ENCODE assay signal across 27 cellular contexts in genomic region chr3:11678735-11679134, GRCh38.
"Had no signal": no experiment of that assay in that cellular context is flagged by ENCODE, and none has a peak within 500 bp of the region (broad histone marks: within the 10 kb centered on the region; RNA-seq: fewer than 3 reads in every experiment).

No MANE protein-coding gene starts in this region.

- H3K36me3 Mint-ChIP-seq: activated naive CD8-positive, alpha-beta T cell treated with anti-CD3 and anti-CD28 coated beads, Interleukin-2, amount 10 ng/mL, durations not matched to agents 7 days and 5 days had no signal

- H3K36me3 ChIP-seq: adrenal gland, breast epithelium, MG63 had no signal

- H3K4me1 ChIP-seq: adrenal gland, breast epithelium had no signal

- H3K4me3 Mint-ChIP-seq: activated CD8-positive, alpha-beta T cell treated with anti-CD3 and anti-CD28 coated beads, Interleukin-2, amount 10 ng/mL, durations not matched to agents 7 days and 5 days; activated naive CD8-positive, alpha-beta T cell treated with anti-CD3 and anti-CD28 coated beads, Interleukin-2, amount 10 ng/mL, durations not matched to agents 7 days and 5 days; T-helper 17 cell; WTC11 had no signal

- H3K9me3 ChIP-seq: adrenal gland, breast epithelium, MG63 had no signal

- H3K27ac Mint-ChIP-seq: activated CD8-positive, alpha-beta T cell treated with anti-CD3 and anti-CD28 coated beads, Interleukin-2, amount 10 ng/mL, durations not matched to agents 7 days and 5 days; activated naive CD8-positive, alpha-beta T cell treated with anti-CD3 and anti-CD28 coated beads, Interleukin-2, amount 10 ng/mL, durations not matched to agents 7 days and 5 days; T-helper 17 cell; WTC11 had no signal

- H3K9me3 Mint-ChIP-seq: activated naive CD8-positive, alpha-beta T cell treated with anti-CD3 and anti-CD28 coated beads, Interleukin-2, amount 10 ng/mL, durations not matched to agents 7 days and 5 days; WTC11 had no signal

- DNase-seq: activated CD4-positive, alpha-beta T cell treated with anti-CD3 and anti-CD28 coated beads for 48 hours; activated CD4-positive, alpha-beta T cell treated with anti-CD3 and anti-CD28 coated beads, Interleukin-2, amount 50 U/mL, for 4 hours; activated CD4-positive, CD25-positive, alpha-beta regulatory T cell treated with anti-CD3 and anti-CD28 coated beads, Interleukin-2, amount 50 U/mL, for 72 hours; activated CD8-positive, alpha-beta memory T cell treated with anti-CD3 and anti-CD28 coated beads, Interleukin-2, amount 50 U/mL, for 48 hours; activated CD8-positive, alpha-beta T cell treated with anti-CD3 and anti-CD28 coated beads, Interleukin-2, amount 10 ng/mL, durations not matched to agents 7 days and 5 days; activated naive CD4-positive, alpha-beta T cell treated with anti-CD3 and anti-CD28 coated beads, Interleukin-2, amount 50 U/mL, for 16 hours; activated naive CD8-positive, alpha-beta T cell treated with anti-CD3 and anti-CD28 coated beads, Interleukin-2, amount 10 ng/mL, durations not matched to agents 7 days and 5 days; activated T-cell treated with anti-CD3 and anti-CD28 coated beads, Interleukin-2, amount 50 U/mL, for 1 hour; adrenal gland; anterior cingulate cortex; caudate nucleus; KG1; MG63; MV-4-11; NCI-H1092 treated with DMSO at 0.1 percent for 48 hours; NCI-H1417 treated with DMSO at 0.1 percent for 48 hours; NCI-H1694 treated with DMSO at 0.1 percent for 48 hours; NCI-H2029 treated with DMSO at 0.1 percent for 48 hours; NCI-H510A treated with DMSO at 0.1 percent for 48 hours; NCI-H69; NK-92 treated with Interleukin-12 subunit alpha and Interleukin-12 subunit beta, amount 100 ng/mL, for 24 hours; SHP77 treated with DMSO at 0.1 percent for 48 hours; T-helper 17 cell; T-helper 9 cell had no signal

- H3K27me3 Mint-ChIP-seq: activated naive CD8-positive, alpha-beta T cell treated with anti-CD3 and anti-CD28 coated beads, Interleukin-2, amount 10 ng/mL, durations not matched to agents 7 days and 5 days; T-helper 17 cell had no signal

- H3K27ac ChIP-seq: adrenal gland, breast epithelium had no signal

- ATAC-seq: activated CD8-positive, alpha-beta T cell treated with anti-CD3 and anti-CD28 coated beads, Interleukin-2, amount 10 ng/mL, durations not matched to agents 7 days and 5 days; T-helper 17 cell; WTC11 had no signal

- H3K4me3 ChIP-seq: adrenal gland, breast epithelium, MG63 had no signal

- H3K27me3 ChIP-seq: adrenal gland, breast epithelium, MG63 had no signal

- H3K4me1 Mint-ChIP-seq: activated naive CD8-positive, alpha-beta T cell treated with anti-CD3 and anti-CD28 coated beads, Interleukin-2, amount 10 ng/mL, durations not matched to agents 7 days and 5 days; WTC11 had no signal

- FAIRE-seq: RCC 7860 had no signal
